In genomic region chr6:75842732-75843131, GRCh38 we compare ENCODE assay signal across 18 cellular contexts.
A peak's percentile ranks its signal among the peaks of the same experiment; 100 is the strongest.
DNase-seq lines count a peak whose midpoint lies in the region; ATAC-seq and TF ChIP-seq lines count a peak whose summit lies in the region.
"Had no signal": no experiment of that assay in that cellular context is flagged by ENCODE, and none has a peak within 500 bp of the region (broad histone marks: within the 10 kb centered on the region; RNA-seq: fewer than 3 reads in every experiment).

No MANE protein-coding gene starts in this region.

- no peaks in the 10 kb centered on the region for H3K9me3 ChIP-seq in right lobe of liver
- H3K9me3 ChIP-seq: A549, SK-N-SH had no signal

- no peaks in the 10 kb centered on the region for H3K4me1 ChIP-seq in right lobe of liver
- H3K4me1 ChIP-seq: A549 had no signal

- intact Hi-C loops in right lobe of liver (cut with DNase I): no loop called here

- 60% methylated on average over 2 of the region's 2 CpGs for WGBS in right lobe of liver (ENCODE audit: insufficient coverage, low coverage, low lambda C conversion rate, missing lambda C conversion rate)

- in situ Hi-C loops in KBM-7 (cut with MboI; ENCODE audit: low pct_unique_long_range_greater_than_20kb, low sequenced_read_pairs): no loop called here

- no peak overlapping the region for H3K4me3 ChIP-seq in right lobe of liver
- H3K4me3 ChIP-seq: A549, K562 had no signal

- no peak for TF ChIP-seq CTCF in 22Rv1 (IDR thresholded peaks at IDR 0.05)
- TF ChIP-seq CTCF in right lobe of liver (IDR thresholded peaks at IDR 0.05): no peak

- H3K27ac ChIP-seq in 22Rv1: peak overlapping the region; percentile 35
- no peak overlapping the region for H3K27ac ChIP-seq in right lobe of liver
- H3K27ac ChIP-seq: A549 had no signal

- TF ChIP-seq POLR2A in right lobe of liver (IDR thresholded peaks at IDR 0.05): no peak

- DNase-seq in KBM-7 (peak; percentile 10), dermis microvascular lymphatic vessel endothelial cell (ENCODE audit: low read depth in 2 of 2) (peak; percentile 42 to 89), right lobe of liver (no peak), cerebellum (ENCODE audit: low spot score) (no peak), NCI-H1417 treated with DMSO at 0.1 percent for 48 hours (lab: John Stamatoyannopoulos, UW) (no peak)
- DNase-seq: DND-41, NCI-H1105, NCI-H2029 treated with DMSO at 0.1 percent for 48 hours, NCI-H345, NCI-H524, SIG-M5, SK-N-SH had no signal

- no peaks in the 10 kb centered on the region for H3K36me3 ChIP-seq in right lobe of liver

- ATAC-seq in right lobe of liver (peak; percentile 30 to 70 (median 41)), HG03159 (IDR thresholded peaks at IDR 0.05; ENCODE audit: unreplicated experiment) (no peak), GM21529 (IDR thresholded peaks at IDR 0.05; ENCODE audit: unreplicated experiment) (no peak)
- ATAC-seq: A549, K562, Panc1 had no signal

- H3K27me3 ChIP-seq in right lobe of liver: no peaks in the 10 kb centered on the region

Comparison
In these comparisons a context has a peak if more than half of its experiments do, and no peak if none do; other contexts are left out.
1. DNase-seq: peak in KBM-7 (single experiment) and dermis microvascular lymphatic vessel endothelial cell (2 of 2); none in right lobe of liver (0 of 3), cerebellum (single experiment) and NCI-H1417 treated with DMSO at 0.1 percent for 48 hours (single experiment).
2. ATAC-seq: peak in right lobe of liver (4 of 4); none in HG03159 (single experiment) and GM21529 (single experiment).